In genomic region chr3:124419303-124419702, GRCh38 we compare ENCODE assay signal across 16 cellular contexts.
DNase-seq lines count a peak whose midpoint lies in the region; ATAC-seq, FAIRE-seq and TF ChIP-seq lines count a peak whose summit lies in the region.
"Had no signal": no experiment of that assay in that cellular context is flagged by ENCODE, and none has a peak within 500 bp of the region (broad histone marks: within the 10 kb centered on the region; RNA-seq: fewer than 3 reads in every experiment).

No MANE protein-coding gene starts in this region.

- 59 to 86% methylated on average over 3 of the region's 3 CpGs for WGBS in testis, 2 donors

- H3K27ac ChIP-seq in coronary artery, result peak overlapping the region; percentile 57 to 61
- H3K27ac ChIP-seq in testis, result peak overlapping the region; percentile 42 to 66
- H3K27ac ChIP-seq: HL-60 had no signal

- H3K4me3 ChIP-seq in coronary artery (no peak overlapping the region), testis (no peak overlapping the region)
- H3K4me3 ChIP-seq: GM23338 had no signal

- ATAC-seq in activated T-cell treated with anti-CD3 and anti-CD28 coated beads, Interleukin-2, amount 50 U/mL, for 4 hours, result no peak
- ATAC-seq in HG03460 (IDR thresholded peaks at IDR 0.05; ENCODE audit: unreplicated experiment), result no peak
- ATAC-seq: GM23338 had no signal

- intact Hi-C loops in testis (cut with DNase I; ENCODE audit: low total_unique reads), result no loop called here

- peaks cover 20% of the 10 kb centered on the region for H3K4me1 ChIP-seq in testis

- H3K27me3 Mint-ChIP-seq in activated T-cell treated with anti-CD3 and anti-CD28 coated beads, Interleukin-2, amount 50 U/mL, for 4 hours (ENCODE audit: low read depth), result peaks cover 4% of the 10 kb centered on the region
- H3K27me3 Mint-ChIP-seq: B cell had no signal

- in situ Hi-C loops in SK-MEL-5 (cut with HindIII; ENCODE audit: low pct_unique_long_range_greater_than_20kb, low sequenced_read_pairs), result no loop called here

- H3K9me3 Mint-ChIP-seq in activated T-cell treated with anti-CD3 and anti-CD28 coated beads, Interleukin-2, amount 50 U/mL, for 4 hours, result no peaks in the 10 kb centered on the region
- H3K9me3 Mint-ChIP-seq: CD4-positive, alpha-beta T cell; GM23338 had no signal

- no peak overlapping the region for H3K4me3 Mint-ChIP-seq in activated T-cell treated with anti-CD3 and anti-CD28 coated beads, Interleukin-2, amount 50 U/mL, for 4 hours
- H3K4me3 Mint-ChIP-seq: B cell; CD4-positive, alpha-beta T cell; GM23338 had no signal

- H3K36me3 Mint-ChIP-seq in activated T-cell treated with anti-CD3 and anti-CD28 coated beads, Interleukin-2, amount 50 U/mL, for 4 hours (ENCODE audit: insufficient read depth), result no peaks in the 10 kb centered on the region

- DNase-seq in GM18507 (ENCODE audit: extremely low spot score, insufficient read length, low read depth) (no peak), SK-MEL-5 (ENCODE audit: low read depth, low spot score) (peak; percentile 20), coronary artery (ENCODE audit: low spot score) (no peak), testis (no peak), NCI-H526 treated with DMSO at 0.1 percent for 48 hours (lab: John Stamatoyannopoulos, UW) (no peak), COR-L47 (lab: John Stamatoyannopoulos, UW) (no peak)
- DNase-seq in activated T-cell treated with anti-CD3 and anti-CD28 coated beads, Interleukin-2, amount 50 U/mL, for 4 hours, result no peak
- DNase-seq: C1 segment of cervical spinal cord; CD4-positive, alpha-beta T cell; DMS79; H7 had no signal

- no peaks in the 10 kb centered on the region for H3K4me1 Mint-ChIP-seq in activated T-cell treated with anti-CD3 and anti-CD28 coated beads, Interleukin-2, amount 50 U/mL, for 4 hours (ENCODE audit: low read depth)
- H3K4me1 Mint-ChIP-seq: B cell had no signal

- H3K36me3 ChIP-seq in testis (ENCODE audit: low read depth, missing control alignments), result no peaks in the 10 kb centered on the region

- FAIRE-seq in GM18507 (lab: Jason Lieb, UNC), result peak; percentile 9
- FAIRE-seq: A204.1 had no signal

- TF ChIP-seq POLR2A in testis (IDR thresholded peaks at IDR 0.05), result no peak

- no peak for TF ChIP-seq CTCF in coronary artery (IDR thresholded peaks at IDR 0.05)
- TF ChIP-seq CTCF in testis (IDR thresholded peaks at IDR 0.05), result no peak

- H3K27me3 ChIP-seq in testis, result no peaks in the 10 kb centered on the region

- no peaks in the 10 kb centered on the region for H3K9me3 ChIP-seq in testis
